In the genomic region with DNA sequence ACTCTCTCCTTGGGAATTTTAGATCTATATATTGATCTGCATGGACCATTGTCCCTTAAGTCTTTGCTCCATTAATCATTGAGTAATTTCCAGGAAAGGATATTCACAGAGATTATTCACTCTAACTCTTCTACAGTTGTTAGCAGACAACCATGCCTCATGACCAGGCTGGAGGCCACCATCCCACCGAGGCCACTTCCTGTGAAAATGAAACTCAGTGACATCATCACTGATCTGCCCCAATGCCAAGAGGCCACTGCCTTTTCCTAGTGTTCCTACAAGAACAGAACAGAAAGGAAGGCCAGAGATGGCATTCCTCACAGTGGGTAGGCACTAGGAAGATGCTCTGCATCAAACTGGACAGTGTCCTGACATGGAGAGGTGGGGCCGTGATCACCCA, we compare ENCODE assay signal across 18 cellular contexts.
A peak's percentile ranks its signal among the peaks of the same experiment; 100 is the strongest.
DNase-seq lines count a peak whose midpoint lies in the region; ATAC-seq, FAIRE-seq and TF ChIP-seq lines count a peak whose summit lies in the region.
"Had no signal": no experiment of that assay in that cellular context is flagged by ENCODE, and none has a peak within 500 bp of the region (broad histone marks: within the 10 kb centered on the region; RNA-seq: fewer than 3 reads in every experiment).

No MANE protein-coding gene starts in this region.

- 83% methylated on average over 2 of the region's 2 CpGs for WGBS in HepG2 (ENCODE audit: low lambda C conversion rate)

- no peak overlapping the region for H3K9ac ChIP-seq in HepG2 (ENCODE audit: insufficient read depth, low read depth, low read length)

- H3K27ac ChIP-seq in A673 (ENCODE audit: low read depth, low read length, poor library complexity, severe bottlenecking) (no peak overlapping the region), VCaP (peak overlapping the region; percentile 82), HepG2 (ENCODE audit: extremely low read length, insufficient read depth, low read length) (no peak overlapping the region)
- H3K27ac ChIP-seq: foreskin keratinocyte, uterus had no signal

- TF ChIP-seq EP300 in HepG2 (IDR thresholded peaks at IDR 0.05; ENCODE audit: low read depth in 2 of 2, low read length in 2 of 2) (no peak), HepG2 (CRISPR knock-in tag; IDR thresholded peaks at IDR 0.05; ENCODE audit: borderline replicate concordance) (no peak)

- no peak overlapping the region for H3K4me2 ChIP-seq in HepG2 (ENCODE audit: low read depth, low read length)
- H3K4me2 ChIP-seq: GM23338 had no signal

- POLR2A ChIA-PET in A673 (lab: Charles Lee; ENCODE audit: low non-redundant PET): no interaction called here
- POLR2A ChIA-PET in HepG2 (lab: Yijun Ruan, JAX): no interaction called here

- ATAC-seq in HG03159 (IDR thresholded peaks at IDR 0.05; ENCODE audit: unreplicated experiment) (peak; percentile 57), HepG2 (no peak), GM18498 (IDR thresholded peaks at IDR 0.05; ENCODE audit: unreplicated experiment) (no peak)
- ATAC-seq: foreskin keratinocyte, GM23338 had no signal

- no peak overlapping the region for H2AFZ ChIP-seq in HepG2 (ENCODE audit: low read length)
- H2AFZ ChIP-seq: GM23338 had no signal

- DNase-seq in A673 (ENCODE audit: low spot score) (peak; percentile 4), HepG2 (ENCODE audit: low spot score) (no peak), NCI-H82 treated with DMSO at 0.1 percent for 48 hours (lab: John Stamatoyannopoulos, UW; ENCODE audit: unreplicated experiment) (no peak), SHP77 treated with DMSO at 0.1 percent for 48 hours (lab: John Stamatoyannopoulos, UW) (no peak)
- DNase-seq in activated T-helper 2 cell treated with anti-CD3 and anti-CD28 coated beads, Interferon-gamma antibody, Interleukin-2, Interleukin-4, amounts not matched to agents 10 μg/mL and 5 μg/mL and 100 μg/mL, durations not matched to agents 14 hours and 24 hours and 36 hours (ENCODE audit: low spot score): no peak
- DNase-seq: activated CD4-positive, alpha-beta T cell treated with anti-CD3 and anti-CD28 coated beads, Interleukin-2, amount 50 U/mL, for 1 hour; amygdala; cerebellar nuclear complex; foreskin keratinocyte; MM.1S; naive B cell; NCI-H1930; uterus had no signal

- CTCF ChIA-PET in A673 (lab: Charles Lee): no interaction called here
- CTCF ChIA-PET in HepG2 (lab: Yijun Ruan, JAX; ENCODE audit: low intra/inter-chr PET ratio, low total read pairs): no interaction called here

- no peaks in the 10 kb centered on the region for H3K79me2 ChIP-seq in HepG2 (ENCODE audit: insufficient read depth, low read length)

- H3K4me3 ChIP-seq in A673 (ENCODE audit: low read depth, low read length, poor library complexity, severe bottlenecking): no peak overlapping the region
- H3K4me3 ChIP-seq in HepG2 (replicated peaks in 1 of 3; ENCODE audit: insufficient read depth in 1 of 3, low read depth in 2 of 3, low read length in 3 of 3): no peak overlapping the region
- H3K4me3 ChIP-seq: GM23338, uterus had no signal

- no peaks in the 10 kb centered on the region for H4K20me1 ChIP-seq in HepG2 (ENCODE audit: insufficient read depth, low read length)

- H3K36me3 ChIP-seq in A673 (ENCODE audit: insufficient read depth, low read length, poor library complexity, severe bottlenecking) (no peaks in the 10 kb centered on the region), HepG2 (replicated peaks in 1 of 2; ENCODE audit: control insufficient read depth in 1 of 2, insufficient read depth in 2 of 2, low read length in 2 of 2) (no peaks in the 10 kb centered on the region)
- H3K36me3 ChIP-seq: uterus had no signal

- no peak overlapping the region for H3K27ac Mint-ChIP-seq in activated T-helper 2 cell treated with anti-CD3 and anti-CD28 coated beads, Interferon-gamma antibody, Interleukin-2, Interleukin-4, amounts not matched to agents 10 μg/mL and 5 μg/mL and 100 μg/mL, durations not matched to agents 14 hours and 24 hours and 36 hours
- H3K27ac Mint-ChIP-seq: naive B cell had no signal

- H3K36me3 Mint-ChIP-seq in activated T-helper 2 cell treated with anti-CD3 and anti-CD28 coated beads, Interferon-gamma antibody, Interleukin-2, Interleukin-4, amounts not matched to agents 10 μg/mL and 5 μg/mL and 100 μg/mL, durations not matched to agents 14 hours and 24 hours and 36 hours (ENCODE audit: low read depth): no peaks in the 10 kb centered on the region
- H3K36me3 Mint-ChIP-seq: naive B cell had no signal

- intact Hi-C loops in A673 (cut with micrococcal nuclease; ENCODE audit: unreplicated experiment) (loop anchor here (10.0 kb wide), 1 partner anchor 273 kb away; no protein-coding TSS in a partner anchor), HepG2 (cut with micrococcal nuclease; ENCODE audit: unreplicated experiment) (no loop called here)
- intact Hi-C loops in activated T-helper 2 cell treated with anti-CD3 and anti-CD28 coated beads, Interferon-gamma antibody, Interleukin-2, Interleukin-4, amounts not matched to agents 10 μg/mL and 5 μg/mL and 100 μg/mL, durations not matched to agents 14 hours and 24 hours and 36 hours (cut with micrococcal nuclease): no loop called here

- H3K27me3 Mint-ChIP-seq in activated T-helper 2 cell treated with anti-CD3 and anti-CD28 coated beads, Interferon-gamma antibody, Interleukin-2, Interleukin-4, amounts not matched to agents 10 μg/mL and 5 μg/mL and 100 μg/mL, durations not matched to agents 14 hours and 24 hours and 36 hours (ENCODE audit: low read depth): peaks cover 10% of the 10 kb centered on the region
- H3K27me3 Mint-ChIP-seq: naive B cell had no signal

- H3K4me3 Mint-ChIP-seq in activated T-helper 2 cell treated with anti-CD3 and anti-CD28 coated beads, Interferon-gamma antibody, Interleukin-2, Interleukin-4, amounts not matched to agents 10 μg/mL and 5 μg/mL and 100 μg/mL, durations not matched to agents 14 hours and 24 hours and 36 hours (ENCODE audit: low read depth): no peak overlapping the region
- H3K4me3 Mint-ChIP-seq: GM23338 had no signal

- no peaks in the 10 kb centered on the region for H3K27me3 ChIP-seq in A673 (replicated peaks; ENCODE audit: insufficient read depth, low read depth, low read length, poor library complexity)
- no peaks in the 10 kb centered on the region for H3K27me3 ChIP-seq in HepG2 (ENCODE audit: control insufficient read depth in 1 of 2, insufficient read depth in 2 of 2, low read length in 2 of 2)
- H3K27me3 ChIP-seq: foreskin keratinocyte, uterus had no signal

- H3K9me3 Mint-ChIP-seq in activated T-helper 2 cell treated with anti-CD3 and anti-CD28 coated beads, Interferon-gamma antibody, Interleukin-2, Interleukin-4, amounts not matched to agents 10 μg/mL and 5 μg/mL and 100 μg/mL, durations not matched to agents 14 hours and 24 hours and 36 hours: no peaks in the 10 kb centered on the region
- H3K9me3 Mint-ChIP-seq: GM23338, naive B cell had no signal

- FAIRE-seq in HepG2 (lab: Jason Lieb, UNC): no peak
- FAIRE-seq: GM12891 had no signal

- H3K4me1 Mint-ChIP-seq in activated T-helper 2 cell treated with anti-CD3 and anti-CD28 coated beads, Interferon-gamma antibody, Interleukin-2, Interleukin-4, amounts not matched to agents 10 μg/mL and 5 μg/mL and 100 μg/mL, durations not matched to agents 14 hours and 24 hours and 36 hours (ENCODE audit: low read depth): peaks cover 14% of the 10 kb centered on the region
- H3K4me1 Mint-ChIP-seq: naive B cell had no signal

- in situ Hi-C loops in HepG2 (cut with HindIII; ENCODE audit: extremely low pct_ligation_motif_present, low pct_unique_long_range_greater_than_20kb): no loop called here

- TF ChIP-seq POLR2A in HepG2 (IDR thresholded peaks at IDR 0.05; ENCODE audit: insufficient read depth in 1 of 2, low read depth in 2 of 2, low read length in 2 of 2): no peak

- H3K4me1 ChIP-seq in A673 (ENCODE audit: insufficient read depth, low read length, poor library complexity, severe bottlenecking) (no peaks in the 10 kb centered on the region), HepG2 (ENCODE audit: insufficient read depth, low read length) (no peaks in the 10 kb centered on the region)
- H3K4me1 ChIP-seq: foreskin keratinocyte, uterus had no signal

- TF ChIP-seq CTCF in A673 (conservative IDR thresholded peaks at IDR 0.05; ENCODE audit: low read depth, low read length) (no peak), VCaP (conservative IDR thresholded peaks at IDR 0.05) (no peak), HepG2 (CRISPR knock-in tag; IDR thresholded peaks at IDR 0.05) (no peak)

- no peaks in the 10 kb centered on the region for H3K9me3 ChIP-seq in A673 (ENCODE audit: low read depth, low read length, poor library complexity, severe bottlenecking)
- H3K9me3 ChIP-seq in HepG2 (ENCODE audit: low read length): no peaks in the 10 kb centered on the region
- H3K9me3 ChIP-seq: uterus had no signal

- BruUV-seq in A673 (replicated peaks; lab: Mats Ljungman, UMichigan) (no TSS peak), HepG2 (replicated peaks; lab: Mats Ljungman, UMichigan) (no TSS peak)

- TF ChIP-seq RAD21 in HepG2 (CRISPR knock-in tag; IDR thresholded peaks at IDR 0.05): no peak

TF ChIP-seq in HepG2, 621 proteins besides CTCF, POLR2A, EP300 and RAD21:
- TF ChIP-seq SYNCRIP (IDR thresholded peaks at IDR 0.05; ENCODE audit: insufficient read depth, low read depth, low read length) (no peak), ATF7 (IDR thresholded peaks at IDR 0.05) (peak; percentile 56), ATF7 (CRISPR knock-in tag; IDR thresholded peaks at IDR 0.05) (no peak)
